8 cellular contexts compared by ENCODE assay signal in the genomic region with DNA sequence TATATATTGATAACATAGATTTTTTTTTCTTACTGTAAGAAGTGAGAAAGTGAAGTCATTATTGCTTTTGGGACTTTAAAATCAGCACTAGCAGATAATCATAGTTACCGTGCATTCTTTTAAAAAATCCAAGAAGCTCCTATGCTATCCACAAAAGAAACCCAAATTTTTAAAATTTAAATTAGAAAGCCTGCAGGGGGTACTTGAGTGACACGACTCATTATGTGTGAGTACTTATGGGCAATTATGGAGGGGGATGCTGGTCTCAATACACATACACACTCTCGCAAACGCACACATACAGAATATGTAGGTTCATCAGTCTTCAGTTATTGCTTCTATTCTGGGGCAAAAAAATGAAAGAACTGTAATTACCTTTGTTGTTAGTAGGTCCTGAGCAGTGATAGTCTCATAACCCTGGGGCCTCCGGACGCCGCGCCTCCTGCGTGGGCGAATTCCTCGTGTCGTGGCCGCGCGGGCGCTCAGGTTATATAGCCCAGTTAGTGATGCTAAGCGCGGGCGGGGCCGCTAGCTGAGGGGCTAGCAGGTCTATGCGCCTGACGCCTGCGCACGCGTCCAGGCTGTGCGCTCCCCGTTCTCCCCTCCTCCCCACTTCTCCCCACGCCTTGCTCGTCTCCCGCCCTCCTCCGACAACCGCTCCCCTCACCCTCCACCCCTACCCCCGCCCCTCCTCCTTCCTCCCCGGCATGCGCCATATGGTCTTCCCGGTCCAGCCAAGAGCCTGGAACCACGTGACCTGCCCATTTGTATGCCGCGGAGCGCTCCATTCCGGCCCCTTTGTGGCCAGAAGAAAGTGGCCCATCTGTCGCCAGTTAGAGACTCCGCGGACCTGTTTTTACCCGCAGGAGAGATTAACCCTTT. TPM values are rescaled to one million over a fixed set of nuclear protein-coding genes. Genes with fewer than 3 reads are reported as not detected.
DNase-seq lines count a peak whose midpoint lies in the region; ATAC-seq, FAIRE-seq and TF ChIP-seq lines count a peak whose summit lies in the region.

Gene NEUROD1 (minus strand): TSS at position 463 of the 882 bp plus-strand sequence. CDS start 1,657 bp downstream, outside the sequence.

- H3K27me3 ChIP-seq in GM12878 (replicated peaks in 1 of 2; ENCODE audit: control insufficient read depth in 2 of 2, insufficient read depth in 2 of 2, low read length in 1 of 2) (peaks cover 17 to 49% of the 10 kb centered on the region in 2 experiments), neural cell (ENCODE audit: insufficient read depth, low read depth, low read length) (peaks cover 100% of the 10 kb centered on the region)

- H3K9me2 ChIP-seq in neural cell (ENCODE audit: insufficient read depth, low read length) = no peaks in the 10 kb centered on the region

- H3K36me3 Mint-ChIP-seq in IgD-negative memory B cell = peaks cover 2% of the 10 kb centered on the region

- CTCF ChIA-PET in GM12878 (lab: Yijun Ruan, JAX) = interaction anchor here (0.6 to 0.7 kb wide), 2 partner anchors 87 to 211 kb away, joined by 3 read pairs; no protein-coding TSS in a partner anchor

- TF ChIP-seq RAD21 in GM12878 (IDR thresholded peaks at IDR 0.05; ENCODE audit: insufficient read depth, low read depth, low read length) = no peak
- no peak for TF ChIP-seq RAD21 in neural cell (conservative IDR thresholded peaks at IDR 0.05)

- H3K27ac Mint-ChIP-seq in IgD-negative memory B cell = peak within 1 kb of the TSS; percentile 68 to 81 (median 73)

- peaks cover 0 to 12% (median 3%) of the 10 kb centered on the region in 3 donors for H3K9me3 Mint-ChIP-seq in IgD-negative memory B cell

- H3K27ac ChIP-seq in GM12878 (ENCODE audit: control insufficient read depth, insufficient read depth) (no peak within 1 kb of the TSS), neural cell (ENCODE audit: low read length) (no peak within 1 kb of the TSS)

- FAIRE-seq in GM12878 (lab: Jason Lieb, UNC) = no peak

- WGBS in GM12878 (ENCODE audit: insufficient coverage, insufficient replicate concordance, low lambda C conversion rate, missing lambda C conversion rate) = 9% methylated on average over 34 of the region's 45 CpGs

- H3K4me1 Mint-ChIP-seq in IgD-negative memory B cell = peaks cover 21 to 42% (median 31%) of the 10 kb centered on the region in 3 donors

- in situ Hi-C loops in GM12878 (cut with MboI) = no loop called here

- no peaks in the 10 kb centered on the region for H3K36me3 ChIP-seq in ES-I3 (ENCODE audit: insufficient read depth, low read length)
- no peaks in the 10 kb centered on the region for H3K36me3 ChIP-seq in GM12878 (ENCODE audit: control insufficient read depth in 2 of 2, insufficient read depth in 2 of 2, low read length in 1 of 2)
- no peaks in the 10 kb centered on the region for H3K36me3 ChIP-seq in neural cell (ENCODE audit: insufficient read depth, low read length)

- no peak for TF ChIP-seq CTCF in GM12878 (IDR thresholded peaks at IDR 0.05 in 2 of 3, conservative IDR thresholded peaks at IDR 0.05 in 1 of 3; ENCODE audit: control insufficient read depth in 2 of 3, extremely low read depth in 1 of 3, insufficient read depth in 1 of 3, low read depth in 3 of 3, low read length in 3 of 3)
- TF ChIP-seq CTCF in neural cell (IDR thresholded peaks at IDR 0.05; ENCODE audit: poor library complexity, severe bottlenecking) = no peak

- intact Hi-C loops in GM12878 (cut with micrococcal nuclease; ENCODE audit: unreplicated experiment) = no loop called here

- peak within 1 kb of the TSS; percentile 24; the same call in 1 of the 2 replicates for H3K9ac ChIP-seq in ES-I3 (ENCODE audit: low read depth, low read length)
- H3K9ac ChIP-seq in GM12878 (ENCODE audit: control insufficient read depth, insufficient read depth, low read length) = no peak within 1 kb of the TSS
- H3K9ac ChIP-seq in neural cell (ENCODE audit: low read length) = no peak within 1 kb of the TSS

- ATAC-seq in GM12878 = no peak
- no peak for ATAC-seq in HG02981 (IDR thresholded peaks at IDR 0.05; ENCODE audit: unreplicated experiment)
- ATAC-seq in HG03442 (IDR thresholded peaks at IDR 0.05; ENCODE audit: unreplicated experiment) = no peak

- H3K27me3 Mint-ChIP-seq in IgD-negative memory B cell = peaks cover 64% of the 10 kb centered on the region

- TF ChIP-seq POLR2A in GM12878 (IDR thresholded peaks at IDR 0.05; ENCODE audit: low read depth, low read length) = no peak

- H3K9me3 ChIP-seq in ES-I3 (ENCODE audit: control insufficient read depth, insufficient read depth, low read length) (no peaks in the 10 kb centered on the region), GM12878 (replicated peaks; ENCODE audit: control insufficient read depth, insufficient read depth, low read length) (peaks cover 2% of the 10 kb centered on the region; the same call in 2 of the 3 replicates), neural cell (ENCODE audit: low read length) (peaks cover 28% of the 10 kb centered on the region)

- no peak within 1 kb of the TSS for H2AFZ ChIP-seq in GM12878 (ENCODE audit: control insufficient read depth, low read depth, low read length)
- H2AFZ ChIP-seq in neural cell (ENCODE audit: low read depth, low read length) = no peak within 1 kb of the TSS

- H3F3A ChIP-seq in neural cell (ENCODE audit: insufficient read depth, low read length, poor library complexity, severe bottlenecking) = no peaks in the 10 kb centered on the region

- H3K79me2 ChIP-seq in GM12878 (ENCODE audit: control insufficient read depth, insufficient read depth, low read length) (no peaks in the 10 kb centered on the region), neural cell (replicated peaks; ENCODE audit: insufficient read depth, low read length) (no peaks in the 10 kb centered on the region)

- POLR2A ChIA-PET in GM12878 (lab: Charles Lee) = no interaction called here

- no peak for TF ChIP-seq EP300 in GM12878 (IDR thresholded peaks at IDR 0.05; ENCODE audit: borderline replicate concordance in 1 of 2, control insufficient read depth in 1 of 2, low read depth in 2 of 2, low read length in 2 of 2)
- no peak for TF ChIP-seq EP300 in neural cell (conservative IDR thresholded peaks at IDR 0.05; ENCODE audit: poor library complexity, severe bottlenecking)

- H3K4me2 ChIP-seq in GM12878 (ENCODE audit: control insufficient read depth, insufficient read depth) = peak within 1 kb of the TSS; percentile 42; the same call in 1 of the 2 replicates
- H3K4me2 ChIP-seq in neural cell (ENCODE audit: low read length) = peak within 1 kb of the TSS; percentile 58

- RAD21 ChIA-PET in GM12878 (lab: Charles Lee; ENCODE audit: unreplicated experiment) = no interaction called here

- H3K4me1 ChIP-seq in ES-I3 (ENCODE audit: insufficient read depth, low read length) = no peaks in the 10 kb centered on the region
- H3K4me1 ChIP-seq in GM12878 (ENCODE audit: control insufficient read depth, insufficient read depth, low read length) = no peaks in the 10 kb centered on the region

- H4K20me1 ChIP-seq in GM12878 (ENCODE audit: control insufficient read depth, insufficient read depth) (no peaks in the 10 kb centered on the region), neural cell (ENCODE audit: insufficient read depth) (no peaks in the 10 kb centered on the region)

- DNase-seq in GM12878 (ENCODE audit: low read depth, low spot score) (no peak), epidermal melanocyte (ENCODE audit: insufficient read length, low spot score) (no peak), NCI-H2196 (lab: John Stamatoyannopoulos, UW; ENCODE audit: unreplicated experiment) (no peak)

- H3K4me3 Mint-ChIP-seq in IgD-negative memory B cell = peak within 1 kb of the TSS; percentile 55 to 88 (median 57)

- 0 out of 2 replicates have a peak within 1 kb of the TSS, but pooled peaks have one; percentile 55 for H3K4me3 ChIP-seq in GM12878
- H3K4me3 ChIP-seq in neural cell (ENCODE audit: low read length) = peak within 1 kb of the TSS; percentile 69

- SMC1A ChIA-PET in GM12878 (lab: Charles Lee; ENCODE audit: uncharacterized antibody, unreplicated experiment) = no interaction called here

- BruUV-seq in GM12878 (replicated peaks; lab: Mats Ljungman, UMichigan) = no TSS peak

TF ChIP-seq in GM12878, 131 proteins besides CTCF, POLR2A, EP300 and RAD21 (continues in another document):
- TF ChIP-seq STAT3 (IDR thresholded peaks at IDR 0.05; ENCODE audit: low read depth, low read length) (no peak), JUNB (IDR thresholded peaks at IDR 0.05) (no peak), GATAD2B (conservative IDR thresholded peaks at IDR 0.05; ENCODE audit: low read depth) (no peak), KDM1A (IDR thresholded peaks at IDR 0.05; ENCODE audit: borderline replicate concordance) (no peak), ATF7 (IDR thresholded peaks at IDR 0.05; ENCODE audit: low read depth) (no peak), CHD4 (IDR thresholded peaks at IDR 0.05) (no peak)

TF ChIP-seq in neural cell, 6 proteins besides CTCF, POLR2A, EP300 and RAD21 (continues in another document):
- TF ChIP-seq TAF1 (IDR thresholded peaks at IDR 0.05; ENCODE audit: low read depth) (no peak), MXI1 (conservative IDR thresholded peaks at IDR 0.05; ENCODE audit: poor library complexity, severe bottlenecking) (no peak), EZH2 (IDR thresholded peaks at IDR 0.05; ENCODE audit: borderline replicate concordance, insufficient read depth, low read length, poor library complexity, severe bottlenecking) (no peak), POLR2AphosphoS5 (IDR thresholded peaks at IDR 0.05) (no peak)

RNA-seq across cellular contexts. Expression of gene NEUROD1, which starts in this region (rescaled TPM):
- not detected for polyA plus RNA-seq in IgD-negative memory B cell
- total RNA-seq in GM12878 (2013; cell fraction: nucleolus; rRNA removed) = not detected in 2 replicates
- total RNA-seq in GM12878 (2014; rRNA removed) = not detected in 2 replicates
- total RNA-seq in GM12878 (2014; rRNA removed; fragmentation: Illumina TruSeq; extraction: Trizol) = not detected in 2 replicates
- not detected in 2 replicates for total RNA-seq in GM12878 (2021)
- polyA plus RNA-seq in GM12878 (2011; ENCODE audit: low read depth) = not detected
- not detected in 2 replicates for polyA plus RNA-seq in GM12878 (2011; rRNA removed)
- polyA plus RNA-seq in GM12878 (2011; cell fraction: cytosol; rRNA removed) = not detected in 2 replicates
- not detected in 2 replicates for polyA plus RNA-seq in GM12878 (2011; cell fraction: nucleus; rRNA removed)
- polyA plus RNA-seq in GM12878 (2012) = not detected in 2 replicates
- not detected in 2 replicates for polyA plus RNA-seq in GM12878 (2014; fragmentation: Illumina TruSeq; extraction: Trizol)
- polyA plus RNA-seq in GM12878 (2014; fragmentation: Nextera tagmentation; extraction: Ambion mirVana) = not detected
- not detected in 2 replicates for polyA plus RNA-seq in GM12878 (2014; rRNA removed)
- not detected for polyA plus RNA-seq in GM12878 (2016; fragmentation: Nextera tagmentation; extraction: Ambion mirVana)
- polyA minus RNA-seq in GM12878 (2011; rRNA and poly(A)+ RNA removed) = not detected in 2 replicates
- not detected in 2 replicates for polyA minus RNA-seq in GM12878 (2011; cell fraction: cytosol; rRNA and poly(A)+ RNA removed)
- not detected in 2 replicates for polyA minus RNA-seq in GM12878 (2011; cell fraction: nucleus; rRNA and poly(A)+ RNA removed)
- polyA plus RNA-seq in neural cell = not detected in 2 replicates
- 0.23 TPM in 1 of 2 replicates, not detected in the other for polyA minus RNA-seq in neural cell
